In genomic region chr2:120470041-120470716, GRCh38 we compare ENCODE assay signal across 9 cellular contexts.
DNase-seq lines count a peak whose midpoint lies in the region; ATAC-seq and TF ChIP-seq lines count a peak whose summit lies in the region.
"Had no signal": no experiment of that assay in that cellular context is flagged by ENCODE, and none has a peak within 500 bp of the region (broad histone marks: within the 10 kb centered on the region; RNA-seq: fewer than 3 reads in every experiment).

No MANE protein-coding gene starts in this region.

- WGBS in hepatocyte (ENCODE audit: low lambda C conversion rate, missing lambda C conversion rate) = 21% methylated on average over 12 of the region's 12 CpGs

- POLR2A ChIA-PET in CD4-positive, alpha-beta memory T cell (lab: Charles Lee; ENCODE audit: partially characterized antibody) = no interaction called here

- no peak for ATAC-seq in stimulated activated naive CD8-positive, alpha-beta T cell treated with anti-CD3 and anti-CD28 coated beads, Interleukin-15, amount 100 ng/mL, for 72 hours
- no peak for ATAC-seq in GM21619 (IDR thresholded peaks at IDR 0.05; ENCODE audit: unreplicated experiment)
- ATAC-seq in HG03457 (IDR thresholded peaks at IDR 0.05; ENCODE audit: unreplicated experiment) = no peak

- peak overlapping the region; percentile 27 for H3K27ac Mint-ChIP-seq in type B pancreatic cell
- no peak overlapping the region for H3K27ac Mint-ChIP-seq in stimulated activated naive CD8-positive, alpha-beta T cell treated with anti-CD3 and anti-CD28 coated beads, Interleukin-15, amount 100 ng/mL, for 72 hours
- no peak overlapping the region for H3K27ac Mint-ChIP-seq in CD4-positive, alpha-beta memory T cell
- H3K27ac Mint-ChIP-seq: activated naive CD4-positive, alpha-beta T cell treated with anti-CD3 and anti-CD28 coated beads, Interleukin-2, amount 50 U/mL, for 24 hours had no signal

- H3K4me1 Mint-ChIP-seq in type B pancreatic cell (ENCODE audit: unreplicated experiment) = peaks cover 8% of the 10 kb centered on the region
- no peaks in the 10 kb centered on the region for H3K4me1 Mint-ChIP-seq in stimulated activated naive CD8-positive, alpha-beta T cell treated with anti-CD3 and anti-CD28 coated beads, Interleukin-15, amount 100 ng/mL, for 72 hours
- no peaks in the 10 kb centered on the region for H3K4me1 Mint-ChIP-seq in CD4-positive, alpha-beta memory T cell
- H3K4me1 Mint-ChIP-seq: activated naive CD4-positive, alpha-beta T cell treated with anti-CD3 and anti-CD28 coated beads, Interleukin-2, amount 50 U/mL, for 24 hours had no signal

- peak overlapping the region; percentile 56 for H3K9ac ChIP-seq in adipocyte (ENCODE audit: low read length)

- peak overlapping the region; percentile 29 for H3K4me2 ChIP-seq in hepatocyte

- no peaks in the 10 kb centered on the region for H3K9me2 ChIP-seq in hepatocyte (replicated peaks; ENCODE audit: insufficient read depth)

- no peaks in the 10 kb centered on the region for H3K36me3 Mint-ChIP-seq in type B pancreatic cell
- H3K36me3 Mint-ChIP-seq in CD4-positive, alpha-beta memory T cell = no peaks in the 10 kb centered on the region
- H3K36me3 Mint-ChIP-seq: activated naive CD4-positive, alpha-beta T cell treated with anti-CD3 and anti-CD28 coated beads, Interleukin-2, amount 50 U/mL, for 24 hours had no signal

- peaks cover 51% of the 10 kb centered on the region for H3K4me1 ChIP-seq in adipocyte (ENCODE audit: control insufficient read depth, insufficient read depth, low read length)
- H3K4me1 ChIP-seq in hepatocyte (ENCODE audit: insufficient read depth) = peaks cover 40% of the 10 kb centered on the region
- no peaks in the 10 kb centered on the region for H3K4me1 ChIP-seq in CD4-positive, alpha-beta memory T cell (ENCODE audit: insufficient read depth, low read length)

- TF ChIP-seq CTCF in hepatocyte (IDR thresholded peaks at IDR 0.05; ENCODE audit: poor library complexity) (no peak), type B pancreatic cell (conservative IDR thresholded peaks at IDR 0.05) (no peak)

- no peak overlapping the region for H2AFZ ChIP-seq in hepatocyte

- CTCF ChIA-PET in CD4-positive, alpha-beta memory T cell (lab: Charles Lee; ENCODE audit: partially characterized antibody) = no interaction called here

- H3K27me3 Mint-ChIP-seq in type B pancreatic cell = peaks cover 8% of the 10 kb centered on the region
- peaks cover 9% of the 10 kb centered on the region for H3K27me3 Mint-ChIP-seq in stimulated activated naive CD8-positive, alpha-beta T cell treated with anti-CD3 and anti-CD28 coated beads, Interleukin-15, amount 100 ng/mL, for 72 hours
- peaks cover 0 to 5% of the 10 kb centered on the region in 2 donors for H3K27me3 Mint-ChIP-seq in CD4-positive, alpha-beta memory T cell
- H3K27me3 Mint-ChIP-seq: activated naive CD4-positive, alpha-beta T cell treated with anti-CD3 and anti-CD28 coated beads, Interleukin-2, amount 50 U/mL, for 24 hours had no signal

- H3K4me3 Mint-ChIP-seq in type B pancreatic cell = no peak overlapping the region
- no peak overlapping the region for H3K4me3 Mint-ChIP-seq in stimulated activated naive CD8-positive, alpha-beta T cell treated with anti-CD3 and anti-CD28 coated beads, Interleukin-15, amount 100 ng/mL, for 72 hours
- H3K4me3 Mint-ChIP-seq in CD4-positive, alpha-beta memory T cell = no peak overlapping the region
- H3K4me3 Mint-ChIP-seq: activated naive CD4-positive, alpha-beta T cell treated with anti-CD3 and anti-CD28 coated beads, Interleukin-2, amount 50 U/mL, for 24 hours had no signal

- peak; percentile 95 for DNase-seq in LHCN-M2 (ENCODE audit: low read depth)
- DNase-seq in adipocyte (ENCODE audit: low read depth) = peak; percentile 98
- peak; percentile 89 for DNase-seq in hepatocyte (ENCODE audit: low spot score)
- DNase-seq in type B pancreatic cell (ENCODE audit: extremely low spot score, unreplicated experiment) = no peak
- no peak for DNase-seq in stimulated activated naive CD8-positive, alpha-beta T cell treated with anti-CD3 and anti-CD28 coated beads, Interleukin-15, amount 100 ng/mL, for 72 hours
- DNase-seq in CD4-positive, alpha-beta memory T cell = no peak

- no peaks in the 10 kb centered on the region for H4K20me1 ChIP-seq in hepatocyte (ENCODE audit: insufficient read depth, poor library complexity, severe bottlenecking)

- H3K36me3 ChIP-seq in adipocyte (ENCODE audit: control insufficient read depth, insufficient read depth, low read length, severe bottlenecking) = no peaks in the 10 kb centered on the region
- no peaks in the 10 kb centered on the region for H3K36me3 ChIP-seq in hepatocyte (replicated peaks; ENCODE audit: insufficient read depth, low read depth)
- no peaks in the 10 kb centered on the region for H3K36me3 ChIP-seq in CD4-positive, alpha-beta memory T cell (ENCODE audit: insufficient read depth, low read length)

- H3K27me3 ChIP-seq in adipocyte (replicated peaks; ENCODE audit: control insufficient read depth, insufficient read depth, low read length) = no peaks in the 10 kb centered on the region
- H3K27me3 ChIP-seq in hepatocyte = no peaks in the 10 kb centered on the region
- no peaks in the 10 kb centered on the region for H3K27me3 ChIP-seq in CD4-positive, alpha-beta memory T cell (ENCODE audit: insufficient read depth, low read length)

- H3K27ac ChIP-seq in hepatocyte = peak overlapping the region; percentile 92
- H3K27ac ChIP-seq in CD4-positive, alpha-beta memory T cell (ENCODE audit: low read depth, low read length) = no peak overlapping the region

- no peaks in the 10 kb centered on the region for H3K79me2 ChIP-seq in hepatocyte

- intact Hi-C loops in CD4-positive, alpha-beta memory T cell (cut with micrococcal nuclease) = no loop called here

- H3K4me3 ChIP-seq in adipocyte (ENCODE audit: low read length) (peak overlapping the region; percentile 19), hepatocyte (no peak overlapping the region)
- H3K4me3 ChIP-seq in CD4-positive, alpha-beta memory T cell (ENCODE audit: low read length in 2 of 2) = no peak overlapping the region

- no peaks in the 10 kb centered on the region for H3K9me3 Mint-ChIP-seq in type B pancreatic cell
- H3K9me3 Mint-ChIP-seq in stimulated activated naive CD8-positive, alpha-beta T cell treated with anti-CD3 and anti-CD28 coated beads, Interleukin-15, amount 100 ng/mL, for 72 hours = no peaks in the 10 kb centered on the region
- peaks cover 0 to 3% (median 0%) of the 10 kb centered on the region in 8 donors for H3K9me3 Mint-ChIP-seq in CD4-positive, alpha-beta memory T cell
- H3K9me3 Mint-ChIP-seq: activated naive CD4-positive, alpha-beta T cell treated with anti-CD3 and anti-CD28 coated beads, Interleukin-2, amount 50 U/mL, for 24 hours had no signal

- peaks cover 7% of the 10 kb centered on the region for H3K9me3 ChIP-seq in adipocyte (ENCODE audit: control insufficient read depth, low read length)
- H3K9me3 ChIP-seq in hepatocyte (ENCODE audit: low read depth) = no peaks in the 10 kb centered on the region
- H3K9me3 ChIP-seq in CD4-positive, alpha-beta memory T cell (ENCODE audit: control insufficient read depth in 1 of 2, low read length in 2 of 2) = no peaks in the 10 kb centered on the region

Comparison
In these comparisons a context has a peak if more than half of its experiments do, and no peak if none do; other contexts are left out.
1. DNase-seq: peak in LHCN-M2 (single experiment), adipocyte (single experiment) and hepatocyte (single experiment); none in type B pancreatic cell (single experiment), stimulated activated naive CD8-positive, alpha-beta T cell treated with anti-CD3 and anti-CD28 coated beads, Interleukin-15, amount 100 ng/mL, for 72 hours (0 of 2) and CD4-positive, alpha-beta memory T cell (0 of 5).